23 cellular contexts compared by ENCODE assay signal in genomic region chr16:80507538-80507937, GRCh38. TPM values are rescaled to one million over a fixed set of nuclear protein-coding genes. Genes with fewer than 3 reads are reported as not detected.
DNase-seq lines count a peak whose midpoint lies in the region; ATAC-seq and TF ChIP-seq lines count a peak whose summit lies in the region.
"Had no signal": no experiment of that assay in that cellular context is flagged by ENCODE, and none has a peak within 500 bp of the region (broad histone marks: within the 10 kb centered on the region; RNA-seq: fewer than 3 reads in every experiment).

No MANE protein-coding gene starts in this region.

- in situ Hi-C loops in gastrocnemius medialis (cut with MboI; ENCODE audit: low sequenced_read_pairs in 4 of 4): no loop called here

- H3K4me3 Mint-ChIP-seq in activated T-helper 17 cell treated with anti-CD3 and anti-CD28 coated beads, Interleukin-2, amount 50 U/mL, for 72 hours: no peak overlapping the region

- H3K4me1 ChIP-seq in right cardiac atrium (ENCODE audit: control insufficient read depth, insufficient read depth, low read length) (no peaks in the 10 kb centered on the region), gastrocnemius medialis (no peaks in the 10 kb centered on the region), lower lobe of right lung (no peaks in the 10 kb centered on the region)
- H3K4me1 ChIP-seq: HAP-1 had no signal

- DNase-seq in Right ventricle myocardium inferior (ENCODE audit: missing footprints): no peak
- DNase-seq in cardiac septum (ENCODE audit: low spot score): no peak
- DNase-seq in right cardiac atrium: peak in 2 of 3 donors; percentile 18 to 64
- DNase-seq in gastrocnemius medialis: peak in 1 of 2 donors; percentile 46
- DNase-seq in NCI-H146 (lab: John Stamatoyannopoulos, UW): no peak
- no peak for DNase-seq in lower lobe of right lung
- DNase-seq: AML-193, DMS79 treated with DMSO at 0.1 percent for 48 hours, IMR-90, NCI-H1417, NCI-H187 treated with DMSO at 0.1 percent for 48 hours, NCI-H2227 treated with DMSO at 0.1 percent for 48 hours, NCI-H526, PC-9 had no signal

- no peaks in the 10 kb centered on the region for H3K36me3 Mint-ChIP-seq in activated T-helper 17 cell treated with anti-CD3 and anti-CD28 coated beads, Interleukin-2, amount 50 U/mL, for 72 hours (ENCODE audit: low read depth)

- TF ChIP-seq CTCF in gastrocnemius medialis (IDR thresholded peaks at IDR 0.05 in 4 of 5, conservative IDR thresholded peaks at IDR 0.05 in 1 of 5): no peak
- no peak for TF ChIP-seq CTCF in lower lobe of right lung (IDR thresholded peaks at IDR 0.05)

- peaks cover 25% of the 10 kb centered on the region for H3K27me3 Mint-ChIP-seq in activated T-helper 17 cell treated with anti-CD3 and anti-CD28 coated beads, Interleukin-2, amount 50 U/mL, for 72 hours

- H3K27me3 ChIP-seq in right cardiac atrium (ENCODE audit: control insufficient read depth, insufficient read depth) (no peaks in the 10 kb centered on the region), gastrocnemius medialis (peaks cover 0 to 3% (median 0%) of the 10 kb centered on the region in 3 donors), lower lobe of right lung (ENCODE audit: low read depth) (no peaks in the 10 kb centered on the region)

- H3K27ac ChIP-seq in right cardiac atrium (ENCODE audit: low read length) (no peak overlapping the region), gastrocnemius medialis (peak overlapping the region; percentile 6 to 76 (median 33)), lower lobe of right lung (no peak overlapping the region)
- H3K27ac ChIP-seq: 22Rv1, C4-2B, HL-60, PC-9, RWPE1 had no signal

- H3K4me3 ChIP-seq in right cardiac atrium (ENCODE audit: low read length) (no peak overlapping the region), gastrocnemius medialis (no peak overlapping the region), lower lobe of right lung (no peak overlapping the region)
- H3K4me3 ChIP-seq: HAP-1, PC-9 had no signal

- intact Hi-C loops in Right ventricle myocardium inferior (cut with DNase I) (no loop called here), cardiac septum (cut with DNase I) (no loop called here), right cardiac atrium (cut with DNase I) (no loop called here), gastrocnemius medialis (cut with DNase I; ENCODE audit: low total_unique reads) (no loop called here), lower lobe of right lung (cut with DNase I) (no loop called here)

- no peak overlapping the region for H3K27ac Mint-ChIP-seq in activated T-helper 17 cell treated with anti-CD3 and anti-CD28 coated beads, Interleukin-2, amount 50 U/mL, for 72 hours

- H3K4me1 Mint-ChIP-seq in activated T-helper 17 cell treated with anti-CD3 and anti-CD28 coated beads, Interleukin-2, amount 50 U/mL, for 72 hours: no peaks in the 10 kb centered on the region

- no peak for TF ChIP-seq POLR2A in gastrocnemius medialis (IDR thresholded peaks at IDR 0.05)

- WGBS in right cardiac atrium: 62% methylated on average over 4 of the region's 4 CpGs

- H3K36me3 ChIP-seq in gastrocnemius medialis: no peaks in the 10 kb centered on the region
- no peaks in the 10 kb centered on the region for H3K36me3 ChIP-seq in lower lobe of right lung
- H3K36me3 ChIP-seq: HAP-1 had no signal

- no peaks in the 10 kb centered on the region for H3K9me3 Mint-ChIP-seq in activated T-helper 17 cell treated with anti-CD3 and anti-CD28 coated beads, Interleukin-2, amount 50 U/mL, for 72 hours

- ATAC-seq in Right ventricle myocardium inferior: peak; percentile 77
- peak; percentile 16 to 61 for ATAC-seq in right cardiac atrium
- ATAC-seq in gastrocnemius medialis: peak; percentile 68 to 73
- ATAC-seq in lower lobe of right lung: no peak
- ATAC-seq in activated T-helper 17 cell treated with anti-CD3 and anti-CD28 coated beads, Interleukin-2, amount 50 U/mL, for 72 hours (replicated peaks): no peak
- no peak for ATAC-seq in GM21515 (IDR thresholded peaks at IDR 0.05; ENCODE audit: unreplicated experiment)

- peaks cover 2% of the 10 kb centered on the region for H3K9me3 ChIP-seq in right cardiac atrium (ENCODE audit: control insufficient read depth, low read length)
- no peaks in the 10 kb centered on the region for H3K9me3 ChIP-seq in gastrocnemius medialis
- H3K9me3 ChIP-seq in lower lobe of right lung: no peaks in the 10 kb centered on the region
- H3K9me3 ChIP-seq: HAP-1 had no signal

RNA-seq across cellular contexts. Expression of gene DYNLRB2, which starts 33.3 kb away (rescaled TPM):
- total RNA-seq in Right ventricle myocardium inferior: not detected
- total RNA-seq in cardiac septum: not detected
- 1 to 10 TPM in 1 of 4 donors, under 1 TPM in 1, not detected in 2; 0.56 to 1.0 TPM for total RNA-seq in right cardiac atrium
- polyA plus RNA-seq in right cardiac atrium: not detected
- not detected for total RNA-seq in gastrocnemius medialis
- 7.1 TPM for total RNA-seq in lower lobe of right lung
- not detected for total RNA-seq in activated T-helper 17 cell treated with anti-CD3 and anti-CD28 coated beads, Interleukin-2, amount 50 U/mL, for 72 hours
- total RNA-seq: HT1080, IMR-90, M059J, PC-9 had no signal
- polyA plus RNA-seq: IMR-90 had no signal

Comparison
In these comparisons a context has a peak if more than half of its experiments do, and no peak if none do; other contexts are left out.
1. DNase-seq: peak in right cardiac atrium (2 of 3); none in Right ventricle myocardium inferior (single experiment), cardiac septum (single experiment), NCI-H146 (single experiment) and lower lobe of right lung (single experiment).
2. ATAC-seq: peak in Right ventricle myocardium inferior (single experiment), right cardiac atrium (2 of 2) and gastrocnemius medialis (2 of 2); none in lower lobe of right lung (0 of 2), activated T-helper 17 cell treated with anti-CD3 and anti-CD28 coated beads, Interleukin-2, amount 50 U/mL, for 72 hours (single experiment) and GM21515 (single experiment).
3. H3K27ac ChIP-seq: peak in gastrocnemius medialis (4 of 4); none in right cardiac atrium (single experiment) and lower lobe of right lung (single experiment).